In the genomic region with DNA sequence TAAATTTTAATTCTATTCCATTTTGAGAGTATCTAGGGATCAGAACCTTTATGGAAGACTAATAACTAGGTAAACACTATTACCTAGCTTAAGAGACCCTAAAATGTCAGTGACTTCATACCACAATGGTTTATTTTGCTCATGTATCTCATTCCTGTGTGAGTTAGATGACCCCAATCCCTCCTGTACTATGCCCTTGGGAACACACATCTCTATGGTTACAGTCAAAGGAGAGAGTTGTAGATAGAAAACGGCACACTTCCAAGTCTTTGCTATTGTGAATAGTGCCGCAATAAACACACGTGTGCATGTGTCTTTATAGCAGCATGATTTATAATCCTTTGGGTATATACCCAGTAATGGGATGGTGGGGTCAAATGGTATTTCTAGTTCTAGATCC, we compare ENCODE assay signal across 2 cellular contexts. TPM values are rescaled to one million over a fixed set of nuclear protein-coding genes. Genes with fewer than 3 reads are reported as not detected.
"Had no signal": no experiment of that assay in that cellular context is flagged by ENCODE, and none has a peak within 500 bp of the region (broad histone marks: within the 10 kb centered on the region; RNA-seq: fewer than 3 reads in every experiment).

No MANE protein-coding gene starts in this region.

RNA-seq across cellular contexts. Expression of gene ITGA1, which starts 31.1 kb away (rescaled TPM):
- polyA plus RNA-seq: IgD-negative memory B cell, K562 had no signal
